Comparison of ENCODE assay signal across 8 cellular contexts in genomic region chr17:8125196-8125946, GRCh38. TPM values are rescaled to one million over a fixed set of nuclear protein-coding genes. Genes with fewer than 3 reads are reported as not detected.
A peak's percentile ranks its signal among the peaks of the same experiment; 100 is the strongest.
DNase-seq lines count a peak whose midpoint lies in the region; ATAC-seq, FAIRE-seq and TF ChIP-seq lines count a peak whose summit lies in the region.

No MANE protein-coding gene starts in this region.

- peaks cover 51% of the 10 kb centered on the region for H3K4me1 Mint-ChIP-seq in T-helper 17 cell

- DNase-seq in EH (ENCODE audit: low read depth) (peak; percentile 78), LHCN-M2 (ENCODE audit: low read depth) (peak; percentile 72), T-helper 17 cell (peak; percentile 57 to 88 (median 75)), adrenal gland (peak; percentile 72 to 95 (median 80)), right atrium auricular region (ENCODE audit: low spot score) (peak; percentile 87), psoas muscle (peak; percentile 78 to 83), urothelium cell line (ENCODE audit: low spot score) (peak; percentile 67)

- H3K27me3 ChIP-seq in adrenal gland (peaks cover 6% of the 10 kb centered on the region), right atrium auricular region (no peaks in the 10 kb centered on the region), psoas muscle (ENCODE audit: insufficient read depth in 3 of 3, low read length in 2 of 3) (peaks cover 0 to 31% (median 7%) of the 10 kb centered on the region in 3 donors)

- H3K27ac ChIP-seq in adrenal gland (peak overlapping the region in 1 of 5 donors; percentile 73), right atrium auricular region (peak overlapping the region; percentile 76 to 83), psoas muscle (no peak overlapping the region)

- peak; percentile 56 for ATAC-seq in T-helper 17 cell
- peak; percentile 43 to 72 (median 50) for ATAC-seq in psoas muscle
- no peak for ATAC-seq in GM19463 (IDR thresholded peaks at IDR 0.05; ENCODE audit: unreplicated experiment)

- intact Hi-C loops in adrenal gland (cut with DNase I) (loop anchor here in 1 of 2 donors (10.0 kb wide), 1 partner anchor 59 kb away; no protein-coding TSS in a partner anchor), psoas muscle (cut with DNase I) (loop anchor here in 1 of 2 donors (5.0 kb wide), 1 partner anchor 42 kb away; no protein-coding TSS in a partner anchor)

- H3K4me3 Mint-ChIP-seq in T-helper 17 cell = peak overlapping the region; percentile 97

- H3K36me3 ChIP-seq in adrenal gland (replicated peaks in 1 of 2) (no peaks in the 10 kb centered on the region), right atrium auricular region (no peaks in the 10 kb centered on the region), psoas muscle (ENCODE audit: insufficient read depth in 1 of 2, low read depth in 1 of 2) (no peaks in the 10 kb centered on the region)

- no peak for TF ChIP-seq POLR2A in adrenal gland (IDR thresholded peaks at IDR 0.05)

- peak overlapping the region; percentile 99 for H3K27ac Mint-ChIP-seq in T-helper 17 cell

- no peak for TF ChIP-seq CTCF in adrenal gland (IDR thresholded peaks at IDR 0.05)
- no peak for TF ChIP-seq CTCF in right atrium auricular region (IDR thresholded peaks at IDR 0.05)
- TF ChIP-seq CTCF in psoas muscle (IDR thresholded peaks at IDR 0.05) = no peak

- 3 to 5% (median 4%) methylated on average over 15 to 40 of the region's 40 CpGs for WGBS in adrenal gland, 4 donors
- 2 to 4% (median 3%) methylated on average over 40 of the region's 40 CpGs for WGBS in psoas muscle, 3 donors

- H3K9me3 ChIP-seq in T-helper 17 cell (ENCODE audit: control insufficient read depth, low read length, poor library complexity, severe bottlenecking) (no peaks in the 10 kb centered on the region), adrenal gland (replicated peaks in 1 of 3) (no peaks in the 10 kb centered on the region), right atrium auricular region (no peaks in the 10 kb centered on the region), psoas muscle (no peaks in the 10 kb centered on the region)

- FAIRE-seq in urothelium cell line (lab: Jason Lieb, UNC) = no peak

- H3K27me3 Mint-ChIP-seq in T-helper 17 cell = peaks cover 35% of the 10 kb centered on the region

- H3K4me3 ChIP-seq in adrenal gland = peak overlapping the region in 2 of 4 donors; percentile 45 to 67
- H3K4me3 ChIP-seq in right atrium auricular region = peak overlapping the region; percentile 65 to 66
- H3K4me3 ChIP-seq in psoas muscle = peak overlapping the region; percentile 77

- H3K4me1 ChIP-seq in adrenal gland (replicated peaks in 1 of 2) (peaks cover 44 to 70% of the 10 kb centered on the region in 2 donors), right atrium auricular region (peaks cover 0 to 67% of the 10 kb centered on the region in 2 donors), psoas muscle (peaks cover 30% of the 10 kb centered on the region)

- H3K36me3 Mint-ChIP-seq in T-helper 17 cell (ENCODE audit: low read depth) = peaks cover 3% of the 10 kb centered on the region

RNA-seq across cellular contexts. Expression of gene HES7, which starts 1.5 kb away (rescaled TPM):
- 0.06 and 0.34 TPM in 2 replicates for total RNA-seq in LHCN-M2 (2014; rRNA removed)
- 0.29 TPM for polyA plus RNA-seq in LHCN-M2 (2012)
- not detected for total RNA-seq in T-helper 17 cell
- total RNA-seq in adrenal gland = under 1 TPM in 2 of 8 donors, not detected in 6; 0.29 to 0.34 TPM
- polyA plus RNA-seq in adrenal gland = 1 to 10 TPM in 1 of 3 donors, under 1 TPM in 1, not detected in 1; 0.32 to 1.0 TPM
- not detected for total RNA-seq in right atrium auricular region
- under 1 TPM in 1 of 4 donors, not detected in 3; 0.30 TPM for total RNA-seq in psoas muscle
- under 1 TPM in 1 of 3 donors, not detected in 2; 0.10 TPM for polyA plus RNA-seq in psoas muscle

RNA-seq across cellular contexts. Expression of gene ALOXE3, which starts 7.1 kb away (rescaled TPM):
- not detected in 2 replicates for total RNA-seq in LHCN-M2 (2014; rRNA removed)
- 0.09 TPM for polyA plus RNA-seq in LHCN-M2 (2012)
- not detected for total RNA-seq in T-helper 17 cell
- total RNA-seq in adrenal gland = not detected
- not detected for polyA plus RNA-seq in adrenal gland
- under 1 TPM in 1 of 2 donors, not detected in 1; 0.20 TPM for total RNA-seq in right atrium auricular region
- not detected for total RNA-seq in psoas muscle
- polyA plus RNA-seq in psoas muscle = under 1 TPM in 1 of 3 donors, not detected in 2; 0.42 TPM

RNA-seq across cellular contexts. Expression of gene PER1, which starts 26.8 kb away (rescaled TPM):
- total RNA-seq in LHCN-M2 (2014; rRNA removed) (12.6 and 18.2 TPM in 2 replicates), T-helper 17 cell (1,000 to 10,000 TPM; 1,926 to 2,038 TPM), adrenal gland (100 to 1,000 TPM in 5 of 8 donors, 10 to 100 TPM in 3; 40.1 to 295 (median 108) TPM), right atrium auricular region (10 to 100 TPM; 59.4 to 75.0 TPM), psoas muscle (100 to 1,000 TPM in 3 of 4 donors, 10 to 100 TPM in 1; 48.9 to 278 (median 166) TPM)
- 13.0 TPM for polyA plus RNA-seq in LHCN-M2 (2012)
- polyA plus RNA-seq in adrenal gland (100 to 1,000 TPM in 2 of 3 donors, 10 to 100 TPM in 1; 12.4 to 360 (median 161) TPM), psoas muscle (100 to 1,000 TPM; 133 to 173 (median 145) TPM)

RNA-seq across cellular contexts. Expression of gene VAMP2, which starts 37.4 kb away (rescaled TPM):
- 3.8 and 4.6 TPM in 2 replicates for total RNA-seq in LHCN-M2 (2014; rRNA removed)
- polyA plus RNA-seq in LHCN-M2 (2012) = 41.7 TPM
- 100 to 1,000 TPM; 209 to 252 TPM for total RNA-seq in T-helper 17 cell
- 100 to 1,000 TPM in 2 of 8 donors, 10 to 100 TPM in 6; 18.8 to 139 (median 61.5) TPM for total RNA-seq in adrenal gland
- 100 to 1,000 TPM in 1 of 3 donors, 10 to 100 TPM in 2; 65.8 to 206 (median 81.2) TPM for polyA plus RNA-seq in adrenal gland
- 10 to 100 TPM; 27.4 to 39.7 TPM for total RNA-seq in right atrium auricular region
- total RNA-seq in psoas muscle = 10 to 100 TPM; 39.7 to 59.2 (median 49.8) TPM
- 10 to 100 TPM; 33.2 to 49.5 (median 35.2) TPM for polyA plus RNA-seq in psoas muscle

RNA-seq across cellular contexts. Expression of gene ALOX12B, which starts 37.9 kb away (rescaled TPM):
- total RNA-seq in LHCN-M2 (2014; rRNA removed) (0.06 TPM in 1 of 2 replicates, not detected in the other), T-helper 17 cell (not detected), adrenal gland (not detected), right atrium auricular region (under 1 TPM in 1 of 2 donors, not detected in 1; 0.43 TPM), psoas muscle (not detected)
- polyA plus RNA-seq in LHCN-M2 (2012) = not detected
- polyA plus RNA-seq in adrenal gland (not detected), psoas muscle (not detected)

Comparison
In these comparisons a context has a peak if more than half of its experiments do, and no peak if none do; other contexts are left out.
1. RNA of gene PER1, which starts 26.8 kb away (total RNA-seq): 1,926 to 2,038 TPM in T-helper 17 cell; 48.9 to 278 TPM in psoas muscle, 40.1 to 295 TPM in adrenal gland, 59.4 to 75.0 TPM in right atrium auricular region and 12.6 to 18.2 TPM in LHCN-M2; every median in the first group is over 4 times any median in the second.
2. Peak in every context shown above with its lines, with median percentiles within 50 percentile points of each other: DNase-seq.